Comparison of ENCODE assay signal across 23 cellular contexts in genomic region chr9:3179716-3180115, GRCh38.
"Had no signal": no experiment of that assay in that cellular context is flagged by ENCODE, and none has a peak within 500 bp of the region (broad histone marks: within the 10 kb centered on the region; RNA-seq: fewer than 3 reads in every experiment).

No MANE protein-coding gene starts in this region.

- H3K27me3 ChIP-seq: ovary, right lobe of liver, testis had no signal

- DNase-seq: cortex of kidney; effector memory CD8-positive, alpha-beta T cell; erythroblast; esophagus squamous epithelium; gastrocnemius medialis; head of caudate nucleus; left ventricle myocardium superior; lower lobe of right lung; naive thymus-derived CD8-positive, alpha-beta T cell; nephron progenitor cell; occipital lobe; ovary; posterior cingulate gyrus; right lobe of liver; stimulated activated CD4-positive, alpha-beta T cell treated with anti-CD3 and anti-CD28 coated beads, Interleukin-2, amount 100 ng/mL, for 24 hours; stimulated activated CD4-positive, alpha-beta T cell treated with anti-CD3 and anti-CD28 coated beads, Interleukin-4, amount 100 ng/mL, for 24 hours; stimulated activated naive CD4-positive, alpha-beta T cell treated with Interleukin-2 at 50 U/mL for 16 hours; stomach; substantia nigra; testis; tibial artery; upper lobe of left lung had no signal

- H3K36me3 ChIP-seq: esophagus squamous epithelium, gastrocnemius medialis, lower lobe of right lung, ovary, right lobe of liver, stomach, tibial artery, upper lobe of left lung had no signal

- H3K9me3 ChIP-seq: esophagus squamous epithelium, gastrocnemius medialis, lower lobe of right lung, ovary, right lobe of liver, stomach, testis, tibial artery, upper lobe of left lung had no signal

- H3K4me3 ChIP-seq: esophagus squamous epithelium, gastrocnemius medialis, lower lobe of right lung, ovary, right lobe of liver, stomach, testis, tibial artery, upper lobe of left lung had no signal

- ATAC-seq: effector memory CD8-positive, alpha-beta T cell; gastrocnemius medialis; left ventricle myocardium superior; naive thymus-derived CD8-positive, alpha-beta T cell; right lobe of liver; stimulated activated effector memory CD8-positive, alpha-beta T cell treated with anti-CD3 and anti-CD28 coated beads, Interleukin-12 subunit alpha, Interleukin-12 subunit beta, amount 100 ng/mL, for 72 hours had no signal

- H3K9me3 Mint-ChIP-seq: effector memory CD8-positive, alpha-beta T cell; stimulated activated effector memory CD8-positive, alpha-beta T cell treated with anti-CD3 and anti-CD28 coated beads, Interleukin-12 subunit alpha, Interleukin-12 subunit beta, amount 100 ng/mL, for 72 hours had no signal

- H3K4me3 Mint-ChIP-seq: effector memory CD8-positive, alpha-beta T cell; nephron progenitor cell; stimulated activated effector memory CD8-positive, alpha-beta T cell treated with anti-CD3 and anti-CD28 coated beads, Interleukin-12 subunit alpha, Interleukin-12 subunit beta, amount 100 ng/mL, for 72 hours had no signal

- H3K36me3 Mint-ChIP-seq: naive thymus-derived CD8-positive, alpha-beta T cell; stimulated activated effector memory CD8-positive, alpha-beta T cell treated with anti-CD3 and anti-CD28 coated beads, Interleukin-12 subunit alpha, Interleukin-12 subunit beta, amount 100 ng/mL, for 72 hours had no signal

- H3K27ac Mint-ChIP-seq: effector memory CD8-positive, alpha-beta T cell; nephron progenitor cell; stimulated activated effector memory CD8-positive, alpha-beta T cell treated with anti-CD3 and anti-CD28 coated beads, Interleukin-12 subunit alpha, Interleukin-12 subunit beta, amount 100 ng/mL, for 72 hours had no signal
